In the genomic region with DNA sequence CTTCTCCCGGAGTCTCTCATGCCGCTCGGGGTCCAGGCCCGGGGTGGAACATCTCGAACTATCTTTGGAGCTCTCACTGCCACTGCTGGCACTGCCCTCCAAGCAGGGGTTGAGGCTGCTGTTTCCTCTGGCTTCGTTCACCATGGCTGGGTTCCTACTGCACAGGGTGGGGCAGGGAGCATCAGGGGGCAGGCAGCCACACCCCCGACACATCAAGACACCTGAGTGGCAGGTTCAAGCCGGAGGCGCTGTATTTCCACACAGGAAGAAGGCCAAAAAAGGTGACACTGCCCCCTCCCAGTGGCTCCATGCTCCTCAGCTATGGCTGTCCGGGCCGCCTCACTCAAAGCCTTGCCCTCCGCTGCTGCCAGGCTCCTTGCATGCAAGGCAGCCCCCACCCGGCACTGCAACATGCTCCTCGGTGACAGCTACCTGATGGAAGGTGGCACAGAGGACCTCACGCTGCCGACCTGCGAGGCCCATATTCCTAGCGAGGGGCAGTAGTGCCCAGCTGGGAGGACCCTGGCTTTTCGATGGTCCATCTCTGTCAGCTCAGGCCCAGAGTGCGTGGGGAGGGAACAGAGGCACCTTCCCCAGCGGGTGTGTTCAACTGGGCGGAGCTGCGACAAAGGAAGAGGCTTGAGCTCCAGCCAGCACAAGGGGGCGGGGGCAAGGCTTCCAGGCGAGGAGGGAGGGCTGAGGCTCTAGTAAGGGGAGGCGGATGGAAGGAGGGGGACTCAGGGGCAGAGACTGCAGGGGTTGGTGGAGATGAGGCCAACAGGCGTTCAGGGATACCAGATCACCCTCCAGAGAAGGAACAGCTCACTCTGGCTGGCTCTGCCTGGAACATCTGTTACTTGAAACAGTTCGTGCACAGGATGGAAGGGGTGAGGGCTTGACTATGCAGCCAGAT, we compare ENCODE assay signal across 8 cellular contexts. TPM values are rescaled to one million over a fixed set of nuclear protein-coding genes. Genes with fewer than 3 reads are reported as not detected.
DNase-seq lines count a peak whose midpoint lies in the region; ATAC-seq and TF ChIP-seq lines count a peak whose summit lies in the region.

No MANE protein-coding gene starts in this region.

- peak overlapping the region; percentile 100 for H3K4me3 Mint-ChIP-seq in HFFc6
- peak overlapping the region; percentile 83 for H3K4me3 Mint-ChIP-seq in activated T-helper 2 cell treated with anti-CD3 and anti-CD28 coated beads, Interferon-gamma antibody, Interleukin-2, Interleukin-4, amounts not matched to agents 10 μg/mL and 5 μg/mL and 100 μg/mL, durations not matched to agents 14 hours and 24 hours and 36 hours (ENCODE audit: low read depth)
- peak overlapping the region; percentile 99 for H3K4me3 Mint-ChIP-seq in natural killer cell
- H3K4me3 Mint-ChIP-seq in stimulated activated effector memory CD8-positive, alpha-beta T cell treated with anti-CD3 and anti-CD28 coated beads, Interleukin-12 subunit alpha, Interleukin-12 subunit beta, amount 100 ng/mL, for 72 hours: peak overlapping the region; percentile 94

- H3K9me2 ChIP-seq in OCI-LY7 (ENCODE audit: insufficient read depth, low read length): no peaks in the 10 kb centered on the region

- H3K9me3 Mint-ChIP-seq in HFFc6 (no peaks in the 10 kb centered on the region), natural killer cell (no peaks in the 10 kb centered on the region)
- no peaks in the 10 kb centered on the region for H3K9me3 Mint-ChIP-seq in activated T-helper 2 cell treated with anti-CD3 and anti-CD28 coated beads, Interferon-gamma antibody, Interleukin-2, Interleukin-4, amounts not matched to agents 10 μg/mL and 5 μg/mL and 100 μg/mL, durations not matched to agents 14 hours and 24 hours and 36 hours
- no peaks in the 10 kb centered on the region for H3K9me3 Mint-ChIP-seq in stimulated activated effector memory CD8-positive, alpha-beta T cell treated with anti-CD3 and anti-CD28 coated beads, Interleukin-12 subunit alpha, Interleukin-12 subunit beta, amount 100 ng/mL, for 72 hours

- no peak overlapping the region for H2AFZ ChIP-seq in OCI-LY7 (ENCODE audit: low read length)

- peak overlapping the region; percentile 97 for H3K4me2 ChIP-seq in OCI-LY7 (ENCODE audit: low read length)

- POLR2A ChIA-PET in OCI-LY7 (lab: Charles Lee): interaction anchor here (1.3 to 1.8 kb wide), 5 partner anchors 11 to 105 kb away, joined by 3 to 11 read pairs (median 5); no protein-coding TSS in a partner anchor

- CTCF ChIA-PET in OCI-LY7 (lab: Charles Lee; ENCODE audit: unreplicated experiment): interaction anchor here (0.6 to 1.2 kb wide), 4 partner anchors 67 to 444 kb away, joined by 4 to 10 read pairs (median 5); no protein-coding TSS in a partner anchor

- H3K36me3 Mint-ChIP-seq in HFFc6 (ENCODE audit: low read depth): peaks cover 5% of the 10 kb centered on the region; the same call in 1 of the 2 replicates
- peaks cover 36% of the 10 kb centered on the region for H3K36me3 Mint-ChIP-seq in activated T-helper 2 cell treated with anti-CD3 and anti-CD28 coated beads, Interferon-gamma antibody, Interleukin-2, Interleukin-4, amounts not matched to agents 10 μg/mL and 5 μg/mL and 100 μg/mL, durations not matched to agents 14 hours and 24 hours and 36 hours (ENCODE audit: low read depth)
- no peaks in the 10 kb centered on the region for H3K36me3 Mint-ChIP-seq in natural killer cell
- H3K36me3 Mint-ChIP-seq in stimulated activated effector memory CD8-positive, alpha-beta T cell treated with anti-CD3 and anti-CD28 coated beads, Interleukin-12 subunit alpha, Interleukin-12 subunit beta, amount 100 ng/mL, for 72 hours: peaks cover 42% of the 10 kb centered on the region

- peak overlapping the region; percentile 80 for H3K4me3 ChIP-seq in OCI-LY7 (ENCODE audit: low read depth, low read length, poor library complexity, severe bottlenecking)
- peak overlapping the region; percentile 80 for H3K4me3 ChIP-seq in fibroblast of pulmonary artery (replicated peaks; ENCODE audit: low read depth, low read length)

- peak; percentile 52 to 70 (median 53) for ATAC-seq in natural killer cell
- peak; percentile 48 for ATAC-seq in stimulated activated effector memory CD8-positive, alpha-beta T cell treated with anti-CD3 and anti-CD28 coated beads, Interleukin-12 subunit alpha, Interleukin-12 subunit beta, amount 100 ng/mL, for 72 hours

- no peaks in the 10 kb centered on the region; the same call in 1 of the 2 replicates for H4K20me1 ChIP-seq in OCI-LY7 (ENCODE audit: insufficient read depth, low read length)

- H3K4me1 Mint-ChIP-seq in HFFc6 (ENCODE audit: low read depth) (peaks cover 58% of the 10 kb centered on the region), natural killer cell (peaks cover 65 to 66% of the 10 kb centered on the region in 2 donors)
- peaks cover 41% of the 10 kb centered on the region for H3K4me1 Mint-ChIP-seq in activated T-helper 2 cell treated with anti-CD3 and anti-CD28 coated beads, Interferon-gamma antibody, Interleukin-2, Interleukin-4, amounts not matched to agents 10 μg/mL and 5 μg/mL and 100 μg/mL, durations not matched to agents 14 hours and 24 hours and 36 hours (ENCODE audit: low read depth)
- H3K4me1 Mint-ChIP-seq in stimulated activated effector memory CD8-positive, alpha-beta T cell treated with anti-CD3 and anti-CD28 coated beads, Interleukin-12 subunit alpha, Interleukin-12 subunit beta, amount 100 ng/mL, for 72 hours: peaks cover 56% of the 10 kb centered on the region

- BruUV-seq in OCI-LY7 (replicated peaks; lab: Mats Ljungman, UMichigan): no TSS peak

- H3K27ac Mint-ChIP-seq in HFFc6: peak overlapping the region; percentile 97
- peak overlapping the region; percentile 64 for H3K27ac Mint-ChIP-seq in activated T-helper 2 cell treated with anti-CD3 and anti-CD28 coated beads, Interferon-gamma antibody, Interleukin-2, Interleukin-4, amounts not matched to agents 10 μg/mL and 5 μg/mL and 100 μg/mL, durations not matched to agents 14 hours and 24 hours and 36 hours
- H3K27ac Mint-ChIP-seq in natural killer cell: peak overlapping the region; percentile 95 to 97
- H3K27ac Mint-ChIP-seq in stimulated activated effector memory CD8-positive, alpha-beta T cell treated with anti-CD3 and anti-CD28 coated beads, Interleukin-12 subunit alpha, Interleukin-12 subunit beta, amount 100 ng/mL, for 72 hours: peak overlapping the region; percentile 91

- no peaks in the 10 kb centered on the region for H3K9me3 ChIP-seq in OCI-LY7 (ENCODE audit: low read length)

- peaks cover 48% of the 10 kb centered on the region for H3K36me3 ChIP-seq in OCI-LY7 (ENCODE audit: insufficient read depth, low read length)

- peaks cover 52% of the 10 kb centered on the region for H3K79me2 ChIP-seq in OCI-LY7 (ENCODE audit: insufficient read depth, low read depth, low read length)

- H3K27me3 Mint-ChIP-seq in HFFc6 (ENCODE audit: insufficient read depth) (peaks cover 4% of the 10 kb centered on the region; the same call in 1 of the 2 replicates), natural killer cell (ENCODE audit: low read depth in 2 of 2) (no peaks in the 10 kb centered on the region)
- H3K27me3 Mint-ChIP-seq in activated T-helper 2 cell treated with anti-CD3 and anti-CD28 coated beads, Interferon-gamma antibody, Interleukin-2, Interleukin-4, amounts not matched to agents 10 μg/mL and 5 μg/mL and 100 μg/mL, durations not matched to agents 14 hours and 24 hours and 36 hours (ENCODE audit: low read depth): no peaks in the 10 kb centered on the region

- TF ChIP-seq CTCF in HFFc6 (IDR thresholded peaks at IDR 0.05) (peak; percentile 14; the same call in 1 of the 2 replicates), OCI-LY7 (conservative IDR thresholded peaks at IDR 0.05; ENCODE audit: low read length) (no peak), fibroblast of pulmonary artery (IDR thresholded peaks at IDR 0.05; ENCODE audit: low read length, missing control alignments) (no peak), natural killer cell (IDR thresholded peaks at IDR 0.05) (no peak)

- peaks cover 46% of the 10 kb centered on the region for H3K4me1 ChIP-seq in OCI-LY7 (ENCODE audit: insufficient read depth, low read length, poor library complexity, severe bottlenecking)

- intact Hi-C loops in OCI-LY7 (cut with micrococcal nuclease; ENCODE audit: unreplicated experiment) (loop anchor here (2.0 kb wide), 1 partner anchor 66 kb away; a partner anchor contains a TSS), natural killer cell (cut with micrococcal nuclease) (loop anchor here (2.0 to 10.0 kb wide), 2 partner anchors 66 to 148 kb away; a partner anchor contains a TSS)
- intact Hi-C loops in activated T-helper 2 cell treated with anti-CD3 and anti-CD28 coated beads, Interferon-gamma antibody, Interleukin-2, Interleukin-4, amounts not matched to agents 10 μg/mL and 5 μg/mL and 100 μg/mL, durations not matched to agents 14 hours and 24 hours and 36 hours (cut with micrococcal nuclease): no loop called here

- H3K27ac ChIP-seq in OCI-LY7 (ENCODE audit: low read depth, low read length, poor library complexity, severe bottlenecking): peak overlapping the region; percentile 59

- DNase-seq in COR-L47 (lab: John Stamatoyannopoulos, UW) (peak; percentile 90), HFFc6 (peak; percentile 92), OCI-LY7 (ENCODE audit: low spot score) (peak; percentile 90), fibroblast of pulmonary artery (ENCODE audit: low read depth) (peak; percentile 98), natural killer cell (peak; percentile 72), GOT3 (lab: John Stamatoyannopoulos, UW) (no peak)
- peak; percentile 78 for DNase-seq in activated T-helper 2 cell treated with anti-CD3 and anti-CD28 coated beads, Interferon-gamma antibody, Interleukin-2, Interleukin-4, amounts not matched to agents 10 μg/mL and 5 μg/mL and 100 μg/mL, durations not matched to agents 14 hours and 24 hours and 36 hours (ENCODE audit: low spot score)
- DNase-seq in stimulated activated effector memory CD8-positive, alpha-beta T cell treated with anti-CD3 and anti-CD28 coated beads, Interleukin-12 subunit alpha, Interleukin-12 subunit beta, amount 100 ng/mL, for 72 hours (ENCODE audit: low spot score in 2 of 2): peak; percentile 46 to 85

RNA-seq across cellular contexts. Expression of a gene that starts 2.5 kb away (rescaled TPM):
- 10 to 100 TPM in 5 of 6 experiments, 1 to 10 TPM in 1; 9.4 to 11.7 (median 10.5) TPM for total RNA-seq in HFFc6 (2021; fragmentation: NEBNext Ultra II Directional; extraction: Animal tissue kit (Norgen Biotek cat#: 25700))
- total RNA-seq in OCI-LY7 (2014; rRNA removed; shearing (Covaris generic)): 31.3 and 31.6 TPM in 2 replicates
- total RNA-seq in OCI-LY7 (2022) (54.6 and 58.0 TPM in 2 replicates), natural killer cell (10 to 100 TPM; 61.8 to 78.4 (median 69.5) TPM)
- 18.8 and 21.4 TPM in 2 replicates for total RNA-seq in activated T-helper 2 cell treated with anti-CD3 and anti-CD28 coated beads, Interferon-gamma antibody, Interleukin-2, Interleukin-4, amounts not matched to agents 10 μg/mL and 5 μg/mL and 100 μg/mL, durations not matched to agents 14 hours and 24 hours and 36 hours

RNA-seq across cellular contexts. Expression of a gene that starts 2.8 kb away (rescaled TPM):
- total RNA-seq in HFFc6 (2021; fragmentation: NEBNext Ultra II Directional; extraction: Animal tissue kit (Norgen Biotek cat#: 25700)): 1 to 10 TPM; 6.2 to 8.3 (median 7.9) TPM
- 16.1 and 19.7 TPM in 2 replicates for total RNA-seq in OCI-LY7 (2014; rRNA removed; shearing (Covaris generic))
- total RNA-seq in OCI-LY7 (2022) (51.3 and 65.8 TPM in 2 replicates), natural killer cell (10 to 100 TPM; 21.4 to 28.6 (median 25.6) TPM)
- 18.8 and 18.9 TPM in 2 replicates for total RNA-seq in activated T-helper 2 cell treated with anti-CD3 and anti-CD28 coated beads, Interferon-gamma antibody, Interleukin-2, Interleukin-4, amounts not matched to agents 10 μg/mL and 5 μg/mL and 100 μg/mL, durations not matched to agents 14 hours and 24 hours and 36 hours

RNA-seq across cellular contexts. Expression of a gene that starts 41.2 kb away (rescaled TPM):
- under 1 TPM in 4 of 6 experiments, not detected in 2; 0.23 to 0.59 (median 0.38) TPM for total RNA-seq in HFFc6 (2021; fragmentation: NEBNext Ultra II Directional; extraction: Animal tissue kit (Norgen Biotek cat#: 25700))
- 4.2 and 8.0 TPM in 2 replicates for total RNA-seq in OCI-LY7 (2014; rRNA removed; shearing (Covaris generic))
- total RNA-seq in OCI-LY7 (2022) (1.7 and 3.9 TPM in 2 replicates), natural killer cell (under 1 TPM in 1 of 3 donors, not detected in 2; 0.15 TPM)
- not detected in 2 replicates for total RNA-seq in activated T-helper 2 cell treated with anti-CD3 and anti-CD28 coated beads, Interferon-gamma antibody, Interleukin-2, Interleukin-4, amounts not matched to agents 10 μg/mL and 5 μg/mL and 100 μg/mL, durations not matched to agents 14 hours and 24 hours and 36 hours

RNA-seq across cellular contexts. Expression of a gene that starts 44.4 kb away (rescaled TPM):
- not detected for total RNA-seq in HFFc6 (2021; fragmentation: NEBNext Ultra II Directional; extraction: Animal tissue kit (Norgen Biotek cat#: 25700))
- total RNA-seq in OCI-LY7 (2014; rRNA removed; shearing (Covaris generic)): not detected in 2 replicates
- total RNA-seq in OCI-LY7 (2022) (not detected in 2 replicates), natural killer cell (not detected)
- total RNA-seq in activated T-helper 2 cell treated with anti-CD3 and anti-CD28 coated beads, Interferon-gamma antibody, Interleukin-2, Interleukin-4, amounts not matched to agents 10 μg/mL and 5 μg/mL and 100 μg/mL, durations not matched to agents 14 hours and 24 hours and 36 hours: not detected in 2 replicates

RNA-seq across cellular contexts. Expression of a gene that starts 55.5 kb away (rescaled TPM):
- not detected for total RNA-seq in HFFc6 (2021; fragmentation: NEBNext Ultra II Directional; extraction: Animal tissue kit (Norgen Biotek cat#: 25700))
- not detected in 2 replicates for total RNA-seq in OCI-LY7 (2014; rRNA removed; shearing (Covaris generic))
- total RNA-seq in OCI-LY7 (2022) (not detected in 2 replicates), natural killer cell (not detected)
- total RNA-seq in activated T-helper 2 cell treated with anti-CD3 and anti-CD28 coated beads, Interferon-gamma antibody, Interleukin-2, Interleukin-4, amounts not matched to agents 10 μg/mL and 5 μg/mL and 100 μg/mL, durations not matched to agents 14 hours and 24 hours and 36 hours: not detected in 2 replicates
